Comparison of ENCODE assay signal across 16 cellular contexts in genomic region chr4:78780093-78780492, GRCh38.
"Had no signal": no experiment of that assay in that cellular context is flagged by ENCODE, and none has a peak within 500 bp of the region (broad histone marks: within the 10 kb centered on the region; RNA-seq: fewer than 3 reads in every experiment).

No MANE protein-coding gene starts in this region.

- H3K9me3 ChIP-seq: ascending aorta, breast epithelium, gastroesophageal sphincter, pancreas had no signal

- ATAC-seq: activated naive CD8-positive, alpha-beta T cell treated with anti-CD3 and anti-CD28 coated beads, Interleukin-2, amount 50 U/mL, for 24 hours; activated T-helper 17 cell treated with anti-CD3 and anti-CD28 coated beads, Interleukin-2, amount 50 U/mL, for 72 hours; effector memory CD8-positive, alpha-beta T cell; gastroesophageal sphincter; left lobe of liver; naive thymus-derived CD4-positive, alpha-beta T cell; pancreas; stimulated activated effector memory CD8-positive, alpha-beta T cell treated with anti-CD3 and anti-CD28 coated beads, Interleukin-12 subunit alpha, Interleukin-12 subunit beta, amount 100 ng/mL, for 72 hours had no signal

- H3K27ac Mint-ChIP-seq: activated naive CD8-positive, alpha-beta T cell treated with anti-CD3 and anti-CD28 coated beads, Interleukin-2, amount 50 U/mL, for 24 hours; activated T-helper 17 cell treated with anti-CD3 and anti-CD28 coated beads, Interleukin-2, amount 50 U/mL, for 72 hours; dendritic cell treated with granulocyte-macrophage colony-stimulating factor and Interleukin-4, amounts not matched to agents 40 ng/mL and 50 ng/mL, for 4 days; effector memory CD8-positive, alpha-beta T cell; naive thymus-derived CD4-positive, alpha-beta T cell; stimulated activated effector memory CD8-positive, alpha-beta T cell treated with anti-CD3 and anti-CD28 coated beads, Interleukin-12 subunit alpha, Interleukin-12 subunit beta, amount 100 ng/mL, for 72 hours; T-helper 2 cell treated with Interferon-gamma antibody and Interleukin-4, amounts not matched to agents 5 μg/mL and 100 μg/mL, for 36 hours had no signal

- DNase-seq: activated CD4-positive, CD25-positive, alpha-beta regulatory T cell treated with anti-CD3 and anti-CD28 coated beads, Interleukin-2, amount 50 U/mL, for 72 hours; activated naive CD4-positive, alpha-beta T cell treated with Interleukin-2 at 50 U/mL for 16 hours; activated naive CD8-positive, alpha-beta T cell treated with anti-CD3 and anti-CD28 coated beads, Interleukin-2, amount 50 U/mL, for 24 hours; effector memory CD8-positive, alpha-beta T cell; mammary epithelial cell; naive thymus-derived CD4-positive, alpha-beta T cell; pancreas had no signal

- H3K4me3 Mint-ChIP-seq: activated naive CD8-positive, alpha-beta T cell treated with anti-CD3 and anti-CD28 coated beads, Interleukin-2, amount 50 U/mL, for 24 hours; activated T-helper 17 cell treated with anti-CD3 and anti-CD28 coated beads, Interleukin-2, amount 50 U/mL, for 72 hours; dendritic cell treated with granulocyte-macrophage colony-stimulating factor and Interleukin-4, amounts not matched to agents 40 ng/mL and 50 ng/mL, for 4 days; effector memory CD8-positive, alpha-beta T cell; naive thymus-derived CD4-positive, alpha-beta T cell; stimulated activated effector memory CD8-positive, alpha-beta T cell treated with anti-CD3 and anti-CD28 coated beads, Interleukin-12 subunit alpha, Interleukin-12 subunit beta, amount 100 ng/mL, for 72 hours; T-helper 2 cell treated with Interferon-gamma antibody and Interleukin-4, amounts not matched to agents 5 μg/mL and 100 μg/mL, for 36 hours had no signal

- H3K9me3 Mint-ChIP-seq: activated naive CD8-positive, alpha-beta T cell treated with anti-CD3 and anti-CD28 coated beads, Interleukin-2, amount 50 U/mL, for 24 hours; activated T-helper 17 cell treated with anti-CD3 and anti-CD28 coated beads, Interleukin-2, amount 50 U/mL, for 72 hours; dendritic cell treated with granulocyte-macrophage colony-stimulating factor and Interleukin-4, amounts not matched to agents 40 ng/mL and 50 ng/mL, for 4 days; effector memory CD8-positive, alpha-beta T cell; naive thymus-derived CD4-positive, alpha-beta T cell; stimulated activated effector memory CD8-positive, alpha-beta T cell treated with anti-CD3 and anti-CD28 coated beads, Interleukin-12 subunit alpha, Interleukin-12 subunit beta, amount 100 ng/mL, for 72 hours; T-helper 2 cell treated with Interferon-gamma antibody and Interleukin-4, amounts not matched to agents 5 μg/mL and 100 μg/mL, for 36 hours had no signal

- H3K36me3 ChIP-seq: ascending aorta, breast epithelium, gastroesophageal sphincter, pancreas had no signal

- H3K4me1 Mint-ChIP-seq: activated T-helper 17 cell treated with anti-CD3 and anti-CD28 coated beads, Interleukin-2, amount 50 U/mL, for 72 hours had no signal

- H3K4me1 ChIP-seq: breast epithelium had no signal

- H3K27ac ChIP-seq: ascending aorta, epithelial cell of prostate, gastroesophageal sphincter, pancreas had no signal

- H3K4me3 ChIP-seq: ascending aorta, gastroesophageal sphincter, pancreas had no signal

- H3K27me3 ChIP-seq: ascending aorta, breast epithelium, gastroesophageal sphincter, pancreas had no signal

- H3K27me3 Mint-ChIP-seq: activated naive CD8-positive, alpha-beta T cell treated with anti-CD3 and anti-CD28 coated beads, Interleukin-2, amount 50 U/mL, for 24 hours; activated T-helper 17 cell treated with anti-CD3 and anti-CD28 coated beads, Interleukin-2, amount 50 U/mL, for 72 hours; dendritic cell treated with granulocyte-macrophage colony-stimulating factor and Interleukin-4, amounts not matched to agents 40 ng/mL and 50 ng/mL, for 4 days; effector memory CD8-positive, alpha-beta T cell; naive thymus-derived CD4-positive, alpha-beta T cell had no signal
